In the genomic region with DNA sequence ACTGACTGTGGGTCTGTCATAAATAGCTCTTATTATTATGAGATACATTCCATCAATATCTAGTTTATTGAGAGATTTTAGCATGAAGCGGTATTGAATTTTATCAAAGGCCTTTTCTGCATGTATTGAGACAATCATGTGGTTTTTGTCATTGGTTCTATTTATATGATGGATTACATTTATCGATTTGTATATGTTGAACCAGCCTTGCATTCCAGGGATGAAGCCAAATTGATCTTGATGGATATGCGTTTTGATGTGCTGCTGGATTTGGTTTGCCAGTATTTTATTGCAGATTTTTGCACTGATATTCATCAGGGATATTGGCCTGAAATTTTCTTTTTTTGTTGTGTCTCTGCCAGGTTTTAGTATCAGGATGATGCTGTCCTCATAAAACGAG, we compare ENCODE assay signal across 1 cellular context.
DNase-seq lines count a peak whose midpoint lies in the region; ATAC-seq, FAIRE-seq and TF ChIP-seq lines count a peak whose summit lies in the region.
"Not testable (repeated sequence)": the region's sequence is repeated elsewhere in the genome, so short reads cannot be mapped to it uniquely, and the experiment has no call there.

No MANE protein-coding gene starts in this region.

- H3K9me3 ChIP-seq in K562 (replicated peaks; ENCODE audit: control insufficient read depth, insufficient read depth, low read depth, low read length), result not testable (repeated sequence)

- not testable (repeated sequence) for H3K27ac ChIP-seq in K562 (ENCODE audit: extremely low read depth, low read depth, low read length)

- ATAC-seq in K562, result not testable (repeated sequence)

- H3K4me3 ChIP-seq in K562, result not testable (repeated sequence)

- not testable (repeated sequence) for TF ChIP-seq RAD21 in K562 (CRISPR knock-in tag; conservative IDR thresholded peaks at IDR 0.05 in 1 of 2, IDR thresholded peaks at IDR 0.05 in 1 of 2)

- not testable (repeated sequence) for TF ChIP-seq EP300 in K562 (IDR thresholded peaks at IDR 0.05; ENCODE audit: low read length)

- BruUV-seq in K562 (replicated peaks; lab: Mats Ljungman, UMichigan), result not testable (repeated sequence)

- WGBS in K562 (ENCODE audit: insufficient coverage, low coverage, missing lambda C conversion rate), result 98% methylated on average over 4 of the region's 4 CpGs

- TF ChIP-seq POLR2A in K562 (conservative IDR thresholded peaks at IDR 0.05), result not testable (repeated sequence)

- intact Hi-C loops in K562 (cut with micrococcal nuclease), result not testable (repeated sequence)

- not testable (repeated sequence) for H3K9ac ChIP-seq in K562 (ENCODE audit: insufficient read depth in 1 of 2, low read depth in 2 of 2, low read length in 2 of 2)

- CTCF ChIA-PET in K562 (lab: Yijun Ruan, JAX; ENCODE audit: low intra/inter-chr PET ratio), result not testable (repeated sequence)

- not testable (repeated sequence) for H2AFZ ChIP-seq in K562 (ENCODE audit: low read depth, low read length)

- peaks cover 16% of the 10 kb centered on the region; the same call in 2 of the 3 replicates for H3K36me3 ChIP-seq in K562 (ENCODE audit: control insufficient read depth, insufficient read depth, low read length)

- H3K9me1 ChIP-seq in K562 (ENCODE audit: control insufficient read depth, insufficient read depth, low read length), result not testable (repeated sequence)

- not testable (repeated sequence) for H3K4me1 ChIP-seq in K562 (replicated peaks in 1 of 2; ENCODE audit: control insufficient read depth in 2 of 2, insufficient read depth in 2 of 2, low read length in 2 of 2)

- POLR2A ChIA-PET in K562 (lab: Yijun Ruan, JAX), result interaction anchor here (1.0 kb wide), 1 partner anchor 14 kb away, joined by 3 read pairs; no protein-coding TSS in a partner anchor

- in situ Hi-C loops in K562 (cut with MboI), result not testable (repeated sequence)

- TF ChIP-seq CTCF in K562 (IDR thresholded peaks at IDR 0.05 in 2 of 3, conservative IDR thresholded peaks at IDR 0.05 in 1 of 3; ENCODE audit: insufficient read depth in 2 of 3, low read depth in 1 of 3, low read length in 3 of 3), result not testable (repeated sequence)

- H3K79me2 ChIP-seq in K562 (ENCODE audit: control insufficient read depth, insufficient read depth, low read length), result not testable (repeated sequence)

- DNase-seq in K562 (ENCODE audit: extremely low read depth in 1 of 4, low spot score in 3 of 4), result not testable (repeated sequence)

- FAIRE-seq in K562 (lab: Jason Lieb, UNC), result not testable (repeated sequence)

- H4K20me1 ChIP-seq in K562 (replicated peaks; ENCODE audit: control insufficient read depth, insufficient read depth, low read length), result not testable (repeated sequence)

- not testable (repeated sequence) for H3K27me3 ChIP-seq in K562 (ENCODE audit: control insufficient read depth in 2 of 2, insufficient read depth in 2 of 2, low read length in 2 of 2)

- not testable (repeated sequence) for H3K4me2 ChIP-seq in K562 (ENCODE audit: insufficient read depth, low read length)

TF ChIP-seq in K562, 482 proteins besides CTCF, POLR2A, EP300 and RAD21:
- peak; percentile 95 for TF ChIP-seq ZNF324 (CRISPR knock-in tag; IDR thresholded peaks at IDR 0.05)
TF ChIP-seq in K562: peak in this region for 1; not testable (repeated sequence) for 481.
